Comparison of ENCODE assay signal across 11 cellular contexts in the genomic region with DNA sequence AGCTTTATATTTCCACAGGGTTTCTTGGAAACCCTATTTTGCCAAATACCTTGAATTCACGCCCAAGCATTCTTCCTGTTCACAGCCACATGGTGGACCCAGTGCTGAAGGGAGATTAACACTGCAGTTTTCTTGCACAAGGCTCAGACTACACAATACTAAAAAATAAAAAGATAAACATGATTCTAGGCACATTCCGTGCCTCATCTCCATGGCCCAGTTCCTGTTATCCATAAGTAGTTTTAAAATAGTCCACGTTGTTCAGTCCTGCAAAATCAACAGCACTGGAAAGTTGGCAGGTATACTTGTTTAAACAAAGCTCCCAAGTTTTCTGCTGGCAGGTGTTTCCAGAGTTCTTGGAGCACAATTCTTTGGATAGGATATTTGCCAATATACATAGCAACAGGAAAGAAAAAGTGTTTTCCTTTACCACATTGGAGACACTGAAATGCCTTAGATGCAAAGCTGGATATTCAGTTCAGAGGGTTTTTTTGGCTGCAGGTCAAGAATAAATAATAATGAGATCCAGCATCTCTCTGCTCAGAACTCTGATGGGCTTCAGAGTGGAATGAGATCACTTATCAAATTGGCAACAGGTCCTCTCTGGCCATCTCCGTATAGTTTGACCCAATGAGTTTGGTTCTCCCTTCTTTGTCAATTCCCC.
DNase-seq lines count a peak whose midpoint lies in the region; ATAC-seq and TF ChIP-seq lines count a peak whose summit lies in the region.
"Had no signal": no experiment of that assay in that cellular context is flagged by ENCODE, and none has a peak within 500 bp of the region (broad histone marks: within the 10 kb centered on the region; RNA-seq: fewer than 3 reads in every experiment).

No MANE protein-coding gene starts in this region.

- TF ChIP-seq RAD21 in IMR-90 (IDR thresholded peaks at IDR 0.05; ENCODE audit: low read length) = no peak

- no peak overlapping the region for H3K4ac ChIP-seq in IMR-90 (ENCODE audit: low read depth, low read length)

- H3K27ac ChIP-seq in IMR-90 (ENCODE audit: insufficient read depth, low read length) (no peak overlapping the region), adipose tissue (ENCODE audit: low read depth, low read length) (peak overlapping the region; percentile 29), heart right ventricle (peak overlapping the region; percentile 19 to 81 (median 68)), sigmoid colon (peak overlapping the region; percentile 74 to 85 (median 82)), GM23248 (no peak overlapping the region)

- CTCF ChIA-PET in IMR-90 (lab: Yijun Ruan, JAX) = no interaction called here

- no peak overlapping the region for H4K91ac ChIP-seq in IMR-90 (ENCODE audit: insufficient read depth, low read depth, low read length)

- H3K23ac ChIP-seq in IMR-90 (ENCODE audit: low read depth, low read length) = no peak overlapping the region

- 0 out of 2 replicates have a peak, but pooled peaks cover 3% of the 10 kb centered on the region for H3K9me1 ChIP-seq in IMR-90 (ENCODE audit: insufficient read depth, low read length)

- DNase-seq in IMR-90 = peak; percentile 39
- DNase-seq in heart right ventricle = peak in 1 of 2 donors; percentile 56
- DNase-seq in sigmoid colon = peak; percentile 88
- DNase-seq in GM23248 = no peak
- DNase-seq: activated CD4-positive, CD25-positive, alpha-beta regulatory T cell treated with anti-CD3 and anti-CD28 coated beads, Interleukin-2, amount 50 U/mL, for 72 hours; cortex of kidney; NCI-H2171 had no signal

- no peaks in the 10 kb centered on the region for H3K36me3 ChIP-seq in IMR-90 (ENCODE audit: control insufficient read depth, insufficient read depth, low read length)
- H3K36me3 ChIP-seq in heart right ventricle = no peaks in the 10 kb centered on the region
- no peaks in the 10 kb centered on the region for H3K36me3 ChIP-seq in sigmoid colon
- H3K36me3 ChIP-seq in GM23248 (ENCODE audit: low read depth) = no peaks in the 10 kb centered on the region

- H2AFZ ChIP-seq in IMR-90 (replicated peaks; ENCODE audit: low read length, poor library complexity) = no peak overlapping the region
- no peak overlapping the region for H2AFZ ChIP-seq in GM23248

- no peaks in the 10 kb centered on the region for H3K9me2 ChIP-seq in GM23248 (ENCODE audit: insufficient read depth)

- H4K8ac ChIP-seq in IMR-90 (ENCODE audit: low read depth in 2 of 2, low read length in 2 of 2) = no peak overlapping the region

- no peak overlapping the region for H2BK120ac ChIP-seq in IMR-90 (ENCODE audit: low read depth, low read length)

- BruUV-seq in IMR-90 (replicated peaks; lab: Mats Ljungman, UMichigan) = no TSS peak

- H3K79me2 ChIP-seq in GM23248 (ENCODE audit: insufficient read depth) = no peaks in the 10 kb centered on the region

- no peaks in the 10 kb centered on the region for H3K27me3 ChIP-seq in IMR-90 (ENCODE audit: control insufficient read depth, insufficient read depth, low read length)
- no peaks in the 10 kb centered on the region for H3K27me3 ChIP-seq in heart right ventricle
- H3K27me3 ChIP-seq in sigmoid colon = no peaks in the 10 kb centered on the region
- H3K27me3 ChIP-seq in GM23248 (replicated peaks; ENCODE audit: insufficient read depth) = no peaks in the 10 kb centered on the region

- no peak overlapping the region for H2BK5ac ChIP-seq in IMR-90 (ENCODE audit: low read depth, low read length, poor library complexity, severe bottlenecking)

- TF ChIP-seq CTCF in IMR-90 (conservative IDR thresholded peaks at IDR 0.05; ENCODE audit: low read depth, low read length) (no peak), heart right ventricle (IDR thresholded peaks at IDR 0.05) (peak in 6 of 9 donors; percentile 9 to 48 (median 21)), sigmoid colon (IDR thresholded peaks at IDR 0.05) (no peak)

- H3K18ac ChIP-seq in IMR-90 (ENCODE audit: low read depth, low read length) = no peak overlapping the region

- H3K79me1 ChIP-seq in IMR-90 (ENCODE audit: low read depth in 1 of 2, low read length in 2 of 2) = no peaks in the 10 kb centered on the region

- TF ChIP-seq POLR2A in IMR-90 (IDR thresholded peaks at IDR 0.05; ENCODE audit: low read depth, low read length) = no peak
- TF ChIP-seq POLR2A in sigmoid colon (IDR thresholded peaks at IDR 0.05) = no peak

- no peaks in the 10 kb centered on the region for H4K20me1 ChIP-seq in IMR-90 (ENCODE audit: insufficient read depth, low read length)
- H4K20me1 ChIP-seq in GM23248 (ENCODE audit: insufficient read depth) = no peaks in the 10 kb centered on the region

- no CpG with 5 or more reads among the region's 4 CpGs for WGBS in IMR-90 (ENCODE audit: extremely low coverage in 2 of 2, insufficient read length in 1 of 2), 2 experiments
- WGBS in adipose tissue, 3 donors = 15 to 46% (median 39%) methylated on average over 4 of the region's 4 CpGs
- WGBS in heart right ventricle, 2 donors = 12 to 14% methylated on average over 4 of the region's 4 CpGs
- 21 to 53% methylated on average over 4 of the region's 4 CpGs for WGBS in sigmoid colon, 2 donors
- WGBS in GM23248 (ENCODE audit: low coverage in 1 of 2, low lambda C conversion rate in 2 of 2, missing lambda C conversion rate in 2 of 2), 2 experiments = 40 to 47% methylated on average over 4 of the region's 4 CpGs

- peak; percentile 84 to 97 (median 91) for TF ChIP-seq EP300 in sigmoid colon (IDR thresholded peaks at IDR 0.05)

- H4K5ac ChIP-seq in IMR-90 (ENCODE audit: low read depth, low read length) = no peak overlapping the region

- H2AK5ac ChIP-seq in IMR-90 (ENCODE audit: low read depth, low read length) = no peak overlapping the region

- dilution Hi-C loops in IMR-90 (cut with HindIII; ENCODE audit: low sequenced_read_pairs, unreplicated experiment) = no loop called here

- no peaks in the 10 kb centered on the region for H3K9me3 ChIP-seq in IMR-90 (ENCODE audit: control insufficient read depth, insufficient read depth, low read length)
- no peaks in the 10 kb centered on the region for H3K9me3 ChIP-seq in heart right ventricle
- no peaks in the 10 kb centered on the region for H3K9me3 ChIP-seq in sigmoid colon
- no peaks in the 10 kb centered on the region for H3K9me3 ChIP-seq in GM23248 (ENCODE audit: low read depth)

- H2BK20ac ChIP-seq in IMR-90 (ENCODE audit: low read depth, low read length) = no peak overlapping the region

- H3K9ac ChIP-seq in IMR-90 (ENCODE audit: low read depth, low read length) = no peak overlapping the region
- no peak overlapping the region for H3K9ac ChIP-seq in GM23248

- ATAC-seq in IMR-90 (ENCODE audit: low read depth) (no peak), heart right ventricle (peak; percentile 72 to 96 (median 90)), GM19351 (IDR thresholded peaks at IDR 0.05; ENCODE audit: unreplicated experiment) (no peak), GM21619 (IDR thresholded peaks at IDR 0.05; ENCODE audit: unreplicated experiment) (no peak), GM21515 (IDR thresholded peaks at IDR 0.05; ENCODE audit: unreplicated experiment) (no peak)

- no peak overlapping the region for H3K4me2 ChIP-seq in IMR-90 (ENCODE audit: low read depth, low read length)
- H3K4me2 ChIP-seq in GM23248 (ENCODE audit: unreplicated experiment) = no peak overlapping the region

- in situ Hi-C loops in IMR-90 (cut with MboI; ENCODE audit: low sequenced_read_pairs) (no loop called here), GM23248 (cut with MboI) (no loop called here)

- intact Hi-C loops in IMR-90 (cut with micrococcal nuclease) = no loop called here
- intact Hi-C loops in heart right ventricle (cut with DNase I) = loop anchor here in 6 of 10 donors (2.0 to 10.0 kb wide), 10 partner anchors 64 to 176 kb away; partner anchors contain the start of gene TGFBR2 (in 2 of the 6)
- intact Hi-C loops in sigmoid colon (cut with DNase I) = loop anchor here (2.0 kb wide), 2 partner anchors 78 to 174 kb away; no protein-coding TSS in a partner anchor

- H2AK9ac ChIP-seq in IMR-90 (replicated peaks; ENCODE audit: low read depth, low read length, poor library complexity) = no peak overlapping the region

- POLR2A ChIA-PET in IMR-90 (lab: Charles Lee; ENCODE audit: unreplicated experiment) = no interaction called here

- H2BK15ac ChIP-seq in IMR-90 (ENCODE audit: low read depth, low read length) = 0 out of 3 replicates have a peak overlapping the region, but pooled peaks have one; percentile 8

- H3K4me3 ChIP-seq in IMR-90 (ENCODE audit: insufficient read depth, low read depth, low read length) (no peak overlapping the region), heart right ventricle (no peak overlapping the region), sigmoid colon (no peak overlapping the region), GM23248 (no peak overlapping the region)

- H3K14ac ChIP-seq in IMR-90 (replicated peaks; ENCODE audit: low read depth, low read length) = no peak overlapping the region

- H3K4me1 ChIP-seq in IMR-90 (ENCODE audit: control insufficient read depth, insufficient read depth, low read length) (peaks cover 2% of the 10 kb centered on the region), heart right ventricle (peaks cover 0 to 54% (median 37%) of the 10 kb centered on the region in 9 donors), sigmoid colon (peaks cover 0 to 69% (median 41%) of the 10 kb centered on the region in 4 donors), GM23248 (ENCODE audit: insufficient read depth) (peaks cover 15% of the 10 kb centered on the region)

- no peaks in the 10 kb centered on the region for H3F3A ChIP-seq in GM23248 (ENCODE audit: insufficient read depth)

- no peak overlapping the region for H3K56ac ChIP-seq in IMR-90 (ENCODE audit: extremely low read depth, insufficient read depth, low read length)

TF ChIP-seq in IMR-90, 13 proteins besides CTCF, POLR2A, EP300 and RAD21 (continues in another document):
- TF ChIP-seq SMC3 (IDR thresholded peaks at IDR 0.05; ENCODE audit: low read depth, low read length) = no peak
- no peak for TF ChIP-seq MXI1 (IDR thresholded peaks at IDR 0.05; ENCODE audit: borderline replicate concordance, low read depth, low read length)
- TF ChIP-seq MAZ (IDR thresholded peaks at IDR 0.05; ENCODE audit: borderline replicate concordance, low read depth, low read length) = no peak
- TF ChIP-seq, protein P1, sequence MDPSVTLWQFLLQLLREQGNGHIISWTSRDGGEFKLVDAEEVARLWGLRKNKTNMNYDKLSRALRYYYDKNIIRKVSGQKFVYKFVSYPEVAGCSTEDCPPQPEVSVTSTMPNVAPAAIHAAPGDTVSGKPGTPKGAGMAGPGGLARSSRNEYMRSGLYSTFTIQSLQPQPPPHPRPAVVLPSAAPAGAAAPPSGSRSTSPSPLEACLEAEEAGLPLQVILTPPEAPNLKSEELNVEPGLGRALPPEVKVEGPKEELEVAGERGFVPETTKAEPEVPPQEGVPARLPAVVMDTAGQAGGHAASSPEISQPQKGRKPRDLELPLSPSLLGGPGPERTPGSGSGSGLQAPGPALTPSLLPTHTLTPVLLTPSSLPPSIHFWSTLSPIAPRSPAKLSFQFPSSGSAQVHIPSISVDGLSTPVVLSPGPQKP (IDR thresholded peaks at IDR 0.05; ENCODE audit: borderline replicate concordance, low read depth, low read length) = no peak
- TF ChIP-seq CHD1 (IDR thresholded peaks at IDR 0.05; ENCODE audit: low read depth, low read length) = no peak
- TF ChIP-seq CEBPB (IDR thresholded peaks at IDR 0.05; ENCODE audit: low read depth, low read length) = no peak

Comparison
In these comparisons a context has a peak if more than half of its experiments do, and no peak if none do; other contexts are left out.
1. ATAC-seq: peak in heart right ventricle (8 of 8); none in IMR-90 (single experiment), GM19351 (single experiment), GM21619 (single experiment) and GM21515 (single experiment).
2. H3K27ac ChIP-seq: peak in adipose tissue (single experiment), heart right ventricle (10 of 10) and sigmoid colon (4 of 4); none in IMR-90 (single experiment) and GM23248 (single experiment).
3. CTCF ChIP-seq: peak in heart right ventricle (6 of 9); none in IMR-90 (single experiment) and sigmoid colon (0 of 4).